ENCODE assay signal across 1 cellular context in genomic region chr20:61433816-61434215, GRCh38.
TF ChIP-seq lines count a peak whose summit lies in the region.

No MANE protein-coding gene starts in this region.

TF ChIP-seq in GM23338, 12 proteins besides CTCF, POLR2A, EP300 and RAD21 (continued from another document):
- TF ChIP-seq ZNF462 (CRISPR knock-in tag; IDR thresholded peaks at IDR 0.05) (no peak), CREB1 (CRISPR knock-in tag; IDR thresholded peaks at IDR 0.05; ENCODE audit: low read depth) (no peak), ZNF331 (CRISPR knock-in tag; IDR thresholded peaks at IDR 0.05; ENCODE audit: low read depth) (no peak), ZNF114 (CRISPR knock-in tag; IDR thresholded peaks at IDR 0.05) (no peak), EZH2phosphoT487 (IDR thresholded peaks at IDR 0.05; ENCODE audit: unreplicated experiment) (no peak), JUNB (IDR thresholded peaks at IDR 0.05; ENCODE audit: unreplicated experiment) (no peak), REST (IDR thresholded peaks at IDR 0.05; ENCODE audit: unreplicated experiment) (no peak), POLR2AphosphoS5 (IDR thresholded peaks at IDR 0.05; ENCODE audit: low read depth) (no peak), NANOG (IDR thresholded peaks at IDR 0.05; ENCODE audit: borderline replicate concordance) (no peak)
